ENCODE assay signal across 1 cellular context in genomic region chr3:188361888-188362287, GRCh38.
TF ChIP-seq lines count a peak whose summit lies in the region.

No MANE protein-coding gene starts in this region.

TF ChIP-seq in HCT116, 20 proteins besides CTCF, POLR2A, EP300 and RAD21 (continued from another document):
- TF ChIP-seq, protein P1, sequence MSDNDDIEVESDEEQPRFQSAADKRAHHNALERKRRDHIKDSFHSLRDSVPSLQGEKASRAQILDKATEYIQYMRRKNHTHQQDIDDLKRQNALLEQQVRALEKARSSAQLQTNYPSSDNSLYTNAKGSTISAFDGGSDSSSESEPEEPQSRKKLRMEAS (IDR thresholded peaks at IDR 0.05): no peak
- TF ChIP-seq EZH2phosphoT487 (IDR thresholded peaks at IDR 0.05; ENCODE audit: borderline replicate concordance): no peak
